3 cellular contexts compared by ENCODE assay signal in the genomic region with DNA sequence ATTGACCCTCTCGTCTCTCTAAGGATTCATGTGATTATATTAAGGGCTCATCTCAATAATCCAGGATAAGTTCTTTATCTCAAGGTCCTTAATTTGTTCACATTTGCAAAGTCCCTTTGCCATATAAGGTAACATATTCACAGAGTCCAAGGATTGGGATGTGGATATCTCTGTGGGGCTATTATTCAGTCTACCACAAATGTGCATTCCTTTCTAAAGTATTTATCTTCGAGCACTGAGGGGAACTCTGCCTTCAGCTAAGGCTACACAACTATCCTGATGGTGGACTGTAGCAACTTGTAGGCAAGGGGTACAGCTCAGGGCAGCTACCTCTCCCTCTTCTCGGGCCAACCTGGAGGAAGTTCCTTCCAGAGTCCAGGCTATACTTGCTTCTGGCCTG. TPM values are rescaled to one million over a fixed set of nuclear protein-coding genes. Genes with fewer than 3 reads are reported as not detected.
"Had no signal": no experiment of that assay in that cellular context is flagged by ENCODE, and none has a peak within 500 bp of the region (broad histone marks: within the 10 kb centered on the region; RNA-seq: fewer than 3 reads in every experiment).

No MANE protein-coding gene starts in this region.

RNA-seq across cellular contexts. Expression of a gene that starts 53.2 kb away (rescaled TPM):
- total RNA-seq: temporal lobe, thoracic aorta, upper lobe of right lung had no signal
